In the genomic region with DNA sequence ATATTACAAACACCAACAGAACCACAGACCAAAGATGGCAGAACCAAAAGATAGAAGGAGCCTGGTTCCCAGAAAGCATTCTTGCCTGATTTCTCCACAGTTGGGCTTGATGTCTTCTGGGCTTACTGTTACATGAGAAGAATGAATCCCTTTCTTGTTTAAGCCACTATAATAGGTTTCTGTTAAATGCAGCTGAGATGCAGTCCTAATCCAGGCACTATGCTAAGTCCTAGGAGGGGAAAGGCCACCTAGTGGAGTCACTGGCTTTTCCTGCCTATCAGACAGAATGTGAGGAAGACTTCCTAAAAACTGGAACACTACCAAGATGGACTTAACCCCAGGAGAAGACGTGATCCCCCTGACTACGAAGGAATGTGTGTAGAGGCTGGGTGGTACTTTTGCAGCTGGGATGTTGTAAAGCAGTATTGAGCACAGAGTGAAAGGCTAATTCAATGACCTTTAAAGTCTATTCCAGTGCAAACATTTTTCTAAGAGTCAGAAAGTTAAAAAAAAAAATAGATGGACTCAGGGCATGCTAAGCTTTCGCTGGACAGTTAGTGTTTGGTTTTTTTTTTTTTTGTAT, we compare ENCODE assay signal across 9 cellular contexts. TPM values are rescaled to one million over a fixed set of nuclear protein-coding genes. Genes with fewer than 3 reads are reported as not detected.
DNase-seq lines count a peak whose midpoint lies in the region; ATAC-seq and TF ChIP-seq lines count a peak whose summit lies in the region.
"Had no signal": no experiment of that assay in that cellular context is flagged by ENCODE, and none has a peak within 500 bp of the region (broad histone marks: within the 10 kb centered on the region; RNA-seq: fewer than 3 reads in every experiment).

No MANE protein-coding gene starts in this region.

- H3K27me3 Mint-ChIP-seq in endodermal cell (ENCODE audit: insufficient read depth): no peaks in the 10 kb centered on the region

- DNase-seq in GM10248 (ENCODE audit: extremely low spot score) (no peak), NCI-H748 (lab: John Stamatoyannopoulos, UW; ENCODE audit: unreplicated experiment) (peak; percentile 66), endodermal cell (peak; percentile 69), retinal pigment epithelial cell (ENCODE audit: low read depth) (peak; percentile 48), ascending aorta (ENCODE audit: low spot score in 2 of 2) (no peak)

- no peak overlapping the region for H3K4me3 Mint-ChIP-seq in endodermal cell
- H3K4me3 Mint-ChIP-seq: IgD-negative memory B cell had no signal

- TF ChIP-seq CTCF in GM10248 (IDR thresholded peaks at IDR 0.05; ENCODE audit: control extremely low read depth, extremely low read depth, low read depth, missing control alignments) (peak; percentile 25), endodermal cell (conservative IDR thresholded peaks at IDR 0.05) (peak; percentile 71), retinal pigment epithelial cell (conservative IDR thresholded peaks at IDR 0.05; ENCODE audit: low read depth, low read length) (peak; percentile 65), ascending aorta (IDR thresholded peaks at IDR 0.05) (peak in 1 of 3 experiments; percentile 32)

- H3K4me3 ChIP-seq in endodermal cell (ENCODE audit: low read length) (no peak overlapping the region), retinal pigment epithelial cell (ENCODE audit: low read length) (no peak overlapping the region), ascending aorta (no peak overlapping the region)

- POLR2A ChIA-PET in GM10248 (lab: Yijun Ruan, JAX): no interaction called here

- no peak overlapping the region for H3K27ac Mint-ChIP-seq in endodermal cell
- H3K27ac Mint-ChIP-seq: IgD-negative memory B cell had no signal

- H3K36me3 ChIP-seq in endodermal cell (ENCODE audit: control insufficient read depth, insufficient read depth, low read length) (no peaks in the 10 kb centered on the region), ascending aorta (no peaks in the 10 kb centered on the region)

- CTCF ChIA-PET in GM10248 (lab: Yijun Ruan, JAX): interaction anchor here (1.1 to 3.9 kb wide), 3 partner anchors 8 to 550 kb away, joined by 3 to 22 read pairs (median 20); no protein-coding TSS in a partner anchor

- no peak overlapping the region for H3K9ac ChIP-seq in endodermal cell (ENCODE audit: extremely low read depth, low read length, poor library complexity, severe bottlenecking)

- intact Hi-C loops in ascending aorta (cut with DNase I): loop anchor here (10.0 kb wide), 1 partner anchor 609 kb away; no protein-coding TSS in a partner anchor

- H3K4me1 Mint-ChIP-seq in endodermal cell: peaks cover 11% of the 10 kb centered on the region

- no peak overlapping the region for H3K27ac ChIP-seq in endodermal cell (ENCODE audit: low read depth, low read length)
- H3K27ac ChIP-seq in ascending aorta: no peak overlapping the region

- H3K27me3 ChIP-seq in endodermal cell (ENCODE audit: control insufficient read depth, insufficient read depth, low read length, poor library complexity, severe bottlenecking) (no peaks in the 10 kb centered on the region), ascending aorta (no peaks in the 10 kb centered on the region)

- 66 to 88% methylated on average over 3 of the region's 3 CpGs for WGBS in endodermal cell (ENCODE audit: insufficient coverage in 1 of 2, insufficient read length in 1 of 2), 2 experiments

- peaks cover 6% of the 10 kb centered on the region for H3K4me1 ChIP-seq in endodermal cell (ENCODE audit: control insufficient read depth, insufficient read depth, low read length)
- no peaks in the 10 kb centered on the region for H3K4me1 ChIP-seq in ascending aorta

- H3K9me3 ChIP-seq in endodermal cell (ENCODE audit: control insufficient read depth, low read length) (peaks cover 4% of the 10 kb centered on the region), ascending aorta (peaks cover 0 to 9% of the 10 kb centered on the region in 2 donors)

- H3K9me3 Mint-ChIP-seq in endodermal cell: peaks cover 10% of the 10 kb centered on the region

- H3K36me3 Mint-ChIP-seq in endodermal cell (ENCODE audit: low read depth): no peaks in the 10 kb centered on the region
- H3K36me3 Mint-ChIP-seq: IgD-negative memory B cell had no signal

- no peak for ATAC-seq in GM19467 (IDR thresholded peaks at IDR 0.05; ENCODE audit: unreplicated experiment)
- no peak for ATAC-seq in HG03025 (IDR thresholded peaks at IDR 0.05; ENCODE audit: low FRiP score, unreplicated experiment)
- ATAC-seq in GM18858 (IDR thresholded peaks at IDR 0.05; ENCODE audit: unreplicated experiment): no peak

RNA-seq across cellular contexts. Expression of gene FSD1L, which starts 34.3 kb away (rescaled TPM):
- 10 to 100 TPM; 13.4 to 14.3 TPM for total RNA-seq in endodermal cell
- 12.8 TPM for polyA plus RNA-seq in endodermal cell (2013, experiment 1 of 2)
- 16.8 TPM for polyA plus RNA-seq in endodermal cell (2013, experiment 2 of 2)
- 0.43 TPM for total RNA-seq in ascending aorta

Comparison
In these comparisons a context has a peak if more than half of its experiments do, and no peak if none do; other contexts are left out.
1. DNase-seq: peak in NCI-H748 (single experiment), endodermal cell (single experiment) and retinal pigment epithelial cell (single experiment); none in GM10248 (single experiment) and ascending aorta (0 of 2).
2. RNA of gene FSD1L, which starts 34.3 kb away (total RNA-seq): 13.4 to 14.3 TPM in endodermal cell; 0.43 TPM in ascending aorta (single experiment); every median in the first group is over 10 times any median in the second.